8 cellular contexts compared by ENCODE assay signal in genomic region chr5:154858972-154859950, GRCh38. TPM values are rescaled to one million over a fixed set of nuclear protein-coding genes. Genes with fewer than 3 reads are reported as not detected.
DNase-seq lines count a peak whose midpoint lies in the region; ATAC-seq and TF ChIP-seq lines count a peak whose summit lies in the region.

No MANE protein-coding gene starts in this region.

- peak overlapping the region; percentile 76 for H2BK5ac ChIP-seq in neuronal stem cell (ENCODE audit: low read length)

- no peak overlapping the region for H2BK120ac ChIP-seq in neuronal stem cell (ENCODE audit: low read depth, low read length)

- no peak overlapping the region for H4K91ac ChIP-seq in neuronal stem cell (ENCODE audit: low read depth, low read length, poor library complexity)

- H3K14ac ChIP-seq in neuronal stem cell (ENCODE audit: low read length), result no peak overlapping the region

- no peak overlapping the region for H4K8ac ChIP-seq in neuronal stem cell (ENCODE audit: low read depth, low read length)

- no peak overlapping the region for H3K23ac ChIP-seq in neuronal stem cell (ENCODE audit: low read depth, low read length, poor library complexity)

- H2AK5ac ChIP-seq in neuronal stem cell (ENCODE audit: low read depth, low read length), result no peak overlapping the region

- peak overlapping the region; percentile 63 for H3K4me2 ChIP-seq in neuronal stem cell (ENCODE audit: insufficient read depth, low read length, poor library complexity, severe bottlenecking)

- H2BK12ac ChIP-seq in neuronal stem cell (ENCODE audit: low read length), result no peak overlapping the region

- no peaks in the 10 kb centered on the region for H3K27me3 Mint-ChIP-seq in CD4-positive, alpha-beta T cell
- no peaks in the 10 kb centered on the region for H3K27me3 Mint-ChIP-seq in T-helper 17 cell

- H3K4me3 ChIP-seq in HFF-Myc (replicated peaks; ENCODE audit: low read depth, low read length), result peak overlapping the region; percentile 85
- H3K4me3 ChIP-seq in epithelial cell of esophagus (ENCODE audit: low read length), result peak overlapping the region; percentile 91
- H3K4me3 ChIP-seq in neuronal stem cell (ENCODE audit: low read length in 2 of 2), result peak overlapping the region; percentile 68 to 96

- H3K4me3 Mint-ChIP-seq in CD4-positive, alpha-beta T cell, result peak overlapping the region; percentile 92
- peak overlapping the region; percentile 99 for H3K4me3 Mint-ChIP-seq in T-helper 17 cell

- H2BK15ac ChIP-seq in neuronal stem cell (ENCODE audit: low read length), result no peak overlapping the region

- no peaks in the 10 kb centered on the region for H3K9me3 Mint-ChIP-seq in CD4-positive, alpha-beta T cell

- peaks cover 5 to 9% of the 10 kb centered on the region in 2 donors for H3K4me1 ChIP-seq in neuronal stem cell (ENCODE audit: control insufficient read depth in 2 of 2, insufficient read depth in 1 of 2, low read depth in 1 of 2, low read length in 2 of 2)

- no peak for TF ChIP-seq CTCF in CD4-positive, alpha-beta T cell (IDR thresholded peaks at IDR 0.05)
- TF ChIP-seq CTCF in HFF-Myc (IDR thresholded peaks at IDR 0.05; ENCODE audit: low read depth, low read length, missing control alignments) (no peak), epithelial cell of esophagus (IDR thresholded peaks at IDR 0.05; ENCODE audit: insufficient read depth, low read depth, low read length, missing control alignments) (no peak)

- intact Hi-C loops in CD4-positive, alpha-beta T cell (cut with DNase I, micrococcal nuclease), result loop anchor here (1.0 to 10.0 kb wide), 8 partner anchors 47 to 664 kb away; partner anchors contain the start of genes LARP1 (in 2 of the 2), SAP30L (in 2 of the 2), GALNT10 (in 1 of the 2) and MRPL22 (in 1 of the 2)

- DNase-seq in CD4-positive, alpha-beta T cell, result peak in 2 of 10 experiments; percentile 4 to 8
- no peak for DNase-seq in HFF-Myc (ENCODE audit: extremely low read depth, low read depth)
- no peak for DNase-seq in T-helper 17 cell
- peak; percentile 21 for DNase-seq in epithelial cell of esophagus (ENCODE audit: low read depth)
- peak; percentile 5 for DNase-seq in neuronal stem cell (ENCODE audit: low spot score)
- no peak for DNase-seq in dedifferentiated amniotic fluid mesenchymal stem cell (ENCODE audit: extremely low spot score)
- no peak for DNase-seq in T-helper 9 cell

- peaks cover 53% of the 10 kb centered on the region for H3K36me3 Mint-ChIP-seq in CD4-positive, alpha-beta T cell (ENCODE audit: low read depth)
- H3K36me3 Mint-ChIP-seq in T-helper 17 cell (ENCODE audit: low read depth), result peaks cover 9% of the 10 kb centered on the region

- H3K27ac ChIP-seq in CD4-positive, alpha-beta T cell (ENCODE audit: low read depth, low read length), result peak overlapping the region; percentile 96
- peak overlapping the region; percentile 82 for H3K27ac ChIP-seq in neuronal stem cell (replicated peaks; ENCODE audit: low read length)

- peak overlapping the region; percentile 98 for H3K27ac Mint-ChIP-seq in CD4-positive, alpha-beta T cell
- peak overlapping the region; percentile 98 for H3K27ac Mint-ChIP-seq in T-helper 17 cell

- POLR2A ChIA-PET in CD4-positive, alpha-beta T cell (lab: Charles Lee), result interaction anchor here (0.6 to 2.8 kb wide), 13 partner anchors 8 to 821 kb away, joined by 3 to 17 read pairs (median 6); partner anchors contain the start of genes FAM114A2, GEMIN5, LARP1 and MFAP3

- no CpG with 5 or more reads among the region's 26 CpGs for WGBS in neuronal stem cell (ENCODE audit: extremely low coverage in 2 of 2, insufficient read length in 2 of 2, insufficient replicate concordance in 1 of 2), 2 donors

- H3K4ac ChIP-seq in neuronal stem cell (ENCODE audit: low read length), result no peak overlapping the region

- H3K27me3 ChIP-seq in CD4-positive, alpha-beta T cell (ENCODE audit: control insufficient read depth, insufficient read depth, low read length), result no peaks in the 10 kb centered on the region
- no peaks in the 10 kb centered on the region for H3K27me3 ChIP-seq in neuronal stem cell (ENCODE audit: control insufficient read depth in 3 of 3, insufficient read depth in 3 of 3, low read depth in 1 of 3, low read length in 3 of 3)

- H3K79me1 ChIP-seq in neuronal stem cell (ENCODE audit: low read depth, low read length), result no peaks in the 10 kb centered on the region

- peak overlapping the region; percentile 94 for H2AFZ ChIP-seq in neuronal stem cell (ENCODE audit: low read length)

- peaks cover 54% of the 10 kb centered on the region for H3K4me1 Mint-ChIP-seq in CD4-positive, alpha-beta T cell (ENCODE audit: low read depth)
- peaks cover 50% of the 10 kb centered on the region for H3K4me1 Mint-ChIP-seq in T-helper 17 cell

- no peak for ATAC-seq in CD4-positive, alpha-beta T cell (ENCODE audit: poor library complexity)
- ATAC-seq in T-helper 17 cell, result no peak
- ATAC-seq in HG02571 (IDR thresholded peaks at IDR 0.05; ENCODE audit: unreplicated experiment), result no peak

- H3K36me3 ChIP-seq in neuronal stem cell (replicated peaks in 1 of 2; ENCODE audit: control insufficient read depth in 2 of 2, insufficient read depth in 2 of 2, low read length in 2 of 2), result peaks cover 5 to 19% of the 10 kb centered on the region in 2 donors

- H3K18ac ChIP-seq in neuronal stem cell (ENCODE audit: low read length), result no peak overlapping the region

- no peaks in the 10 kb centered on the region for H3K9me3 ChIP-seq in CD4-positive, alpha-beta T cell (ENCODE audit: control insufficient read depth, low read length)
- no peaks in the 10 kb centered on the region for H3K9me3 ChIP-seq in T-helper 17 cell (ENCODE audit: control insufficient read depth, low read length, poor library complexity, severe bottlenecking)
- H3K9me3 ChIP-seq in neuronal stem cell (replicated peaks in 1 of 2; ENCODE audit: control insufficient read depth in 2 of 2, insufficient read depth in 1 of 2, low read depth in 1 of 2, low read length in 2 of 2), result no peaks in the 10 kb centered on the region

- H3K9ac ChIP-seq in neuronal stem cell (ENCODE audit: low read depth, low read length, poor library complexity), result peak overlapping the region; percentile 31

- CTCF ChIA-PET in CD4-positive, alpha-beta T cell (lab: Charles Lee), result interaction anchor here (1.0 kb wide), 1 partner anchor 10 kb away, joined by 3 read pairs; no protein-coding TSS in a partner anchor

RNA-seq across cellular contexts. Expression of gene CNOT8, which starts 0.8 kb away (rescaled TPM):
- total RNA-seq in CD4-positive, alpha-beta T cell, result 100 to 1,000 TPM; 125 to 133 TPM
- 100 to 1,000 TPM; 109 to 111 TPM for total RNA-seq in T-helper 17 cell
- 44.3 TPM for polyA plus RNA-seq in neuronal stem cell (2013, experiment 1 of 2)
- 45.4 TPM for polyA plus RNA-seq in neuronal stem cell (2013, experiment 2 of 2)

RNA-seq across cellular contexts. Expression of gene FAXDC2, which starts 8.9 kb away (rescaled TPM):
- not detected for total RNA-seq in CD4-positive, alpha-beta T cell
- total RNA-seq in T-helper 17 cell, result 10 to 100 TPM in 1 of 2 donors, 1 to 10 TPM in 1; 1.1 to 36.8 TPM
- polyA plus RNA-seq in neuronal stem cell (2013, experiment 1 of 2), result 10.6 TPM
- polyA plus RNA-seq in neuronal stem cell (2013, experiment 2 of 2), result 10.0 TPM

Comparison
In these comparisons a context has a peak if more than half of its experiments do, and no peak if none do; other contexts are left out.
1. DNase-seq: peak in epithelial cell of esophagus (single experiment) and neuronal stem cell (single experiment); none in HFF-Myc (single experiment), T-helper 17 cell (0 of 3), dedifferentiated amniotic fluid mesenchymal stem cell (single experiment) and T-helper 9 cell (single experiment).
2. Peak in every context shown above with its lines, with median percentiles within 50 percentile points of each other: H3K4me3 ChIP-seq.